ENCODE assay signal across 8 cellular contexts in genomic region chr14:77761205-77761931, GRCh38. TPM values are rescaled to one million over a fixed set of nuclear protein-coding genes. Genes with fewer than 3 reads are reported as not detected.
DNase-seq lines count a peak whose midpoint lies in the region; ATAC-seq and TF ChIP-seq lines count a peak whose summit lies in the region.

No MANE protein-coding gene starts in this region.

- H3K9ac ChIP-seq in DND-41 (ENCODE audit: low read depth, low read length), result peak overlapping the region; percentile 90

- H3K36me3 ChIP-seq in DND-41 (ENCODE audit: insufficient read depth, low read length), result peaks cover 27% of the 10 kb centered on the region

- ATAC-seq in DND-41 (ENCODE audit: insufficient read depth, low read depth) (peak; percentile 41), GM21367 (IDR thresholded peaks at IDR 0.05; ENCODE audit: unreplicated experiment) (peak; percentile 15), left lobe of liver (peak; percentile 57)
- peak; percentile 22 for ATAC-seq in stimulated activated naive CD8-positive, alpha-beta T cell treated with anti-CD3 and anti-CD28 coated beads, Interleukin-15, amount 100 ng/mL, for 72 hours

- H3K79me2 ChIP-seq in DND-41 (ENCODE audit: insufficient read depth, low read length), result peaks cover 46% of the 10 kb centered on the region

- peak overlapping the region; percentile 79 for H3K4me2 ChIP-seq in DND-41 (ENCODE audit: insufficient read depth, low read length)

- peaks cover 36% of the 10 kb centered on the region for H3K36me3 Mint-ChIP-seq in dendritic cell treated with granulocyte-macrophage colony-stimulating factor and Interleukin-4, amounts not matched to agents 40 ng/mL and 50 ng/mL, for 4 days (ENCODE audit: low read depth)

- peaks cover 35% of the 10 kb centered on the region for H3K4me1 ChIP-seq in DND-41 (ENCODE audit: insufficient read depth, low read length)

- H3K9me3 Mint-ChIP-seq in dendritic cell treated with granulocyte-macrophage colony-stimulating factor and Interleukin-4, amounts not matched to agents 40 ng/mL and 50 ng/mL, for 4 days, result no peaks in the 10 kb centered on the region
- H3K9me3 Mint-ChIP-seq in stimulated activated naive CD8-positive, alpha-beta T cell treated with anti-CD3 and anti-CD28 coated beads, Interleukin-15, amount 100 ng/mL, for 72 hours, result no peaks in the 10 kb centered on the region

- H3K27ac ChIP-seq in DND-41 (ENCODE audit: low read length), result peak overlapping the region; percentile 72

- peaks cover 29% of the 10 kb centered on the region for H4K20me1 ChIP-seq in DND-41 (ENCODE audit: insufficient read depth, low read length)

- H3K27ac Mint-ChIP-seq in dendritic cell treated with granulocyte-macrophage colony-stimulating factor and Interleukin-4, amounts not matched to agents 40 ng/mL and 50 ng/mL, for 4 days, result peak overlapping the region; percentile 96
- peak overlapping the region; percentile 99 for H3K27ac Mint-ChIP-seq in stimulated activated naive CD8-positive, alpha-beta T cell treated with anti-CD3 and anti-CD28 coated beads, Interleukin-15, amount 100 ng/mL, for 72 hours

- H3K4me3 ChIP-seq in DND-41 (ENCODE audit: low read depth in 1 of 2, low read length in 2 of 2), result peak overlapping the region; percentile 93 to 95; a peak in 3 of 4 replicates

- H3K9me3 ChIP-seq in DND-41 (ENCODE audit: insufficient read depth, low read length, severe bottlenecking), result no peaks in the 10 kb centered on the region

- H3K4me3 Mint-ChIP-seq in dendritic cell treated with granulocyte-macrophage colony-stimulating factor and Interleukin-4, amounts not matched to agents 40 ng/mL and 50 ng/mL, for 4 days, result peak overlapping the region; percentile 87
- H3K4me3 Mint-ChIP-seq in stimulated activated naive CD8-positive, alpha-beta T cell treated with anti-CD3 and anti-CD28 coated beads, Interleukin-15, amount 100 ng/mL, for 72 hours, result peak overlapping the region; percentile 92 to 96

- no peaks in the 10 kb centered on the region for H3K27me3 Mint-ChIP-seq in dendritic cell treated with granulocyte-macrophage colony-stimulating factor and Interleukin-4, amounts not matched to agents 40 ng/mL and 50 ng/mL, for 4 days
- H3K27me3 Mint-ChIP-seq in stimulated activated naive CD8-positive, alpha-beta T cell treated with anti-CD3 and anti-CD28 coated beads, Interleukin-15, amount 100 ng/mL, for 72 hours, result no peaks in the 10 kb centered on the region

- H3K4me1 Mint-ChIP-seq in dendritic cell treated with granulocyte-macrophage colony-stimulating factor and Interleukin-4, amounts not matched to agents 40 ng/mL and 50 ng/mL, for 4 days (ENCODE audit: low read depth), result peaks cover 30% of the 10 kb centered on the region
- H3K4me1 Mint-ChIP-seq in stimulated activated naive CD8-positive, alpha-beta T cell treated with anti-CD3 and anti-CD28 coated beads, Interleukin-15, amount 100 ng/mL, for 72 hours, result peaks cover 44% of the 10 kb centered on the region

- DNase-seq in DND-41 (peak; percentile 17), HT1080 (ENCODE audit: low read depth) (peak; percentile 42), SIG-M5 (lab: John Stamatoyannopoulos, UW) (peak; percentile 75), left lobe of liver (ENCODE audit: low spot score) (peak; percentile 46)
- peak in 1 of 2 donors; percentile 12 for DNase-seq in stimulated activated naive CD8-positive, alpha-beta T cell treated with anti-CD3 and anti-CD28 coated beads, Interleukin-15, amount 100 ng/mL, for 72 hours
- no peak for DNase-seq in activated CD4-positive, alpha-beta T cell treated with anti-CD3 and anti-CD28 coated beads, Interleukin-2, amount 50 U/mL, for 48 hours

- peak; percentile 19 for TF ChIP-seq CTCF in DND-41 (IDR thresholded peaks at IDR 0.05; ENCODE audit: borderline replicate concordance, extremely low read depth, low read length, poor library complexity, severe bottlenecking)

- no peaks in the 10 kb centered on the region for H3K27me3 ChIP-seq in DND-41 (ENCODE audit: insufficient read depth, low read length, poor library complexity)

- intact Hi-C loops in dendritic cell treated with granulocyte-macrophage colony-stimulating factor and Interleukin-4, amounts not matched to agents 40 ng/mL and 50 ng/mL, for 4 days (cut with micrococcal nuclease), result loop anchor here (1.0 to 2.0 kb wide), 2 partner anchors 39 to 53 kb away; partner anchors contain the start of genes ADCK1, ALKBH1 and SLIRP

- H2AFZ ChIP-seq in DND-41 (ENCODE audit: low read depth, low read length), result peak overlapping the region; percentile 90

RNA-seq across cellular contexts. Expression of gene SNW1, which starts 0.4 kb away (rescaled TPM):
- total RNA-seq in HT1080 (2014; rRNA removed; shearing (Covaris generic)), result 79.6 and 82.1 TPM in 2 replicates
- 76.6 and 83.5 TPM in 2 replicates for polyA plus RNA-seq in HT1080 (2015; cell fraction: cytosol; rRNA removed)
- 115 and 127 TPM in 2 replicates for polyA plus RNA-seq in HT1080 (2015; cell fraction: nucleus; rRNA removed)
- 18.9 TPM for total RNA-seq in left lobe of liver

RNA-seq across cellular contexts. Expression of gene ADCK1, which starts 38.5 kb away (rescaled TPM):
- 3.1 and 3.6 TPM in 2 replicates for total RNA-seq in HT1080 (2014; rRNA removed; shearing (Covaris generic))
- polyA plus RNA-seq in HT1080 (2015; cell fraction: cytosol; rRNA removed), result 6.0 and 7.1 TPM in 2 replicates
- polyA plus RNA-seq in HT1080 (2015; cell fraction: nucleus; rRNA removed), result 8.7 and 14.4 TPM in 2 replicates
- 5.0 TPM for total RNA-seq in left lobe of liver

RNA-seq across cellular contexts. Expression of gene SLIRP, which starts 53.5 kb away (rescaled TPM):
- total RNA-seq in HT1080 (2014; rRNA removed; shearing (Covaris generic)), result 403 and 593 TPM in 2 replicates
- 762 and 818 TPM in 2 replicates for polyA plus RNA-seq in HT1080 (2015; cell fraction: cytosol; rRNA removed)
- 233 and 309 TPM in 2 replicates for polyA plus RNA-seq in HT1080 (2015; cell fraction: nucleus; rRNA removed)
- total RNA-seq in left lobe of liver, result 47.9 TPM

RNA-seq across cellular contexts. Expression of gene ALKBH1, which starts 53.5 kb away (rescaled TPM):
- 19.3 and 20.3 TPM in 2 replicates for total RNA-seq in HT1080 (2014; rRNA removed; shearing (Covaris generic))
- polyA plus RNA-seq in HT1080 (2015; cell fraction: cytosol; rRNA removed), result 16.3 and 18.6 TPM in 2 replicates
- 15.7 and 16.0 TPM in 2 replicates for polyA plus RNA-seq in HT1080 (2015; cell fraction: nucleus; rRNA removed)
- 6.2 TPM for total RNA-seq in left lobe of liver

Comparison
In these comparisons a context has a peak if more than half of its experiments do, and no peak if none do; other contexts are left out.
1. DNase-seq: peak in DND-41 (single experiment), HT1080 (single experiment), SIG-M5 (single experiment) and left lobe of liver (single experiment); none in activated CD4-positive, alpha-beta T cell treated with anti-CD3 and anti-CD28 coated beads, Interleukin-2, amount 50 U/mL, for 48 hours (0 of 2).
2. Peak in every context shown above with its lines, with median percentiles within 50 percentile points of each other: ATAC-seq.